In genomic region chr16:15519767-15520166, GRCh38 we compare ENCODE assay signal across 1 cellular context.
TF ChIP-seq lines count a peak whose summit lies in the region.

No MANE protein-coding gene starts in this region.

TF ChIP-seq in WTC11, 78 proteins besides CTCF, POLR2A, EP300 and RAD21 (continued from another document):
- TF ChIP-seq PRDM15 (CRISPR knock-in tag; IDR thresholded peaks at IDR 0.05) = no peak
- no peak for TF ChIP-seq MXD4 (CRISPR knock-in tag; IDR thresholded peaks at IDR 0.05; ENCODE audit: borderline replicate concordance)
- no peak for TF ChIP-seq ZNF416 (CRISPR knock-in tag; IDR thresholded peaks at IDR 0.05)
- no peak for TF ChIP-seq TCF7 (CRISPR knock-in tag; IDR thresholded peaks at IDR 0.05; ENCODE audit: low read depth)
- no peak for TF ChIP-seq STAT6 (CRISPR knock-in tag; conservative IDR thresholded peaks at IDR 0.05; ENCODE audit: low read depth)
- no peak for TF ChIP-seq ZNF423 (CRISPR knock-in tag; IDR thresholded peaks at IDR 0.05)
- no peak for TF ChIP-seq TEAD4 (CRISPR knock-in tag; IDR thresholded peaks at IDR 0.05)
- no peak for TF ChIP-seq GRHL2 (CRISPR knock-in tag; IDR thresholded peaks at IDR 0.05; ENCODE audit: insufficient replicate concordance, severe bottlenecking)
